In the genomic region with DNA sequence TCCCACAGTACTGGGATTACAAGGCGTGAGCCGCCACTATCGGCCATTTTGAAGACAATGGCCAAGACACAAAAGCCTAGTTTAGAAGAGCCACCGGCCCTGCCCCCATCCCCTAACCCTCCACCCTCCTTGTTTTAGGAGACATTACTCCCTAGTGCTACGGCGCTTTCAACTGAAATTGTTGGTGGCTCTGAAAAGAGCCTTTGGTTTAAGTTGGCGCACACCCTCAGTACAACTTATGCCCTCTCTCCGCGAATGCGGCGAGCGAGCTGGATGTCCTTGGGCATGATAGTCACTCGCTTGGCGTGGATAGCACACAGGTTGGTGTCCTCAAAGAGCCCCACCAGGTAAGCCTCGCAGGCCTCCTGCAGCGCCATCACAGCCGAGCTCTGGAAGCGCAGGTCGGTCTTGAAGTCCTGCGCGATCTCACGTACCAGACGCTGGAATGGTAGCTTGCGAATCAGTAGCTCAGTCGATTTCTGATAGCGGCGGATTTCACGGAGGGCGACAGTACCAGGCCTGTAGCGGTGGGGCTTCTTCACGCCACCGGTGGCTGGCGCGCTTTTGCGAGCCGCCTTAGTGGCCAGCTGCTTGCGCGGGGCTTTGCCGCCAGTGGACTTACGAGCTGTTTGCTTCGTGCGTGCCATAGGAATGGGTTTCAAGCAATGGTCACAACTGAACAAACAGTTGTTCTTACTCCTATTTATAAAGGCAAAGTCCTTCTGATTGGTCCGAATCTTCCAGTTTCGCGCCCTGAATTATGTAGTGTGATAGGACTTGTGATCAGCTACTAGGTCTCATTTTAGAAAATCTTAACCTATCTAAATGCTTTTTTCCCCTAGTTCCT, we compare ENCODE assay signal across 1 cellular context.
TF ChIP-seq lines count a peak whose summit lies in the region.

No MANE protein-coding gene starts in this region.

TF ChIP-seq in GM12878, 131 proteins besides CTCF, POLR2A, EP300 and RAD21 (continued from another document and continues in another):
- TF ChIP-seq, protein P1, sequence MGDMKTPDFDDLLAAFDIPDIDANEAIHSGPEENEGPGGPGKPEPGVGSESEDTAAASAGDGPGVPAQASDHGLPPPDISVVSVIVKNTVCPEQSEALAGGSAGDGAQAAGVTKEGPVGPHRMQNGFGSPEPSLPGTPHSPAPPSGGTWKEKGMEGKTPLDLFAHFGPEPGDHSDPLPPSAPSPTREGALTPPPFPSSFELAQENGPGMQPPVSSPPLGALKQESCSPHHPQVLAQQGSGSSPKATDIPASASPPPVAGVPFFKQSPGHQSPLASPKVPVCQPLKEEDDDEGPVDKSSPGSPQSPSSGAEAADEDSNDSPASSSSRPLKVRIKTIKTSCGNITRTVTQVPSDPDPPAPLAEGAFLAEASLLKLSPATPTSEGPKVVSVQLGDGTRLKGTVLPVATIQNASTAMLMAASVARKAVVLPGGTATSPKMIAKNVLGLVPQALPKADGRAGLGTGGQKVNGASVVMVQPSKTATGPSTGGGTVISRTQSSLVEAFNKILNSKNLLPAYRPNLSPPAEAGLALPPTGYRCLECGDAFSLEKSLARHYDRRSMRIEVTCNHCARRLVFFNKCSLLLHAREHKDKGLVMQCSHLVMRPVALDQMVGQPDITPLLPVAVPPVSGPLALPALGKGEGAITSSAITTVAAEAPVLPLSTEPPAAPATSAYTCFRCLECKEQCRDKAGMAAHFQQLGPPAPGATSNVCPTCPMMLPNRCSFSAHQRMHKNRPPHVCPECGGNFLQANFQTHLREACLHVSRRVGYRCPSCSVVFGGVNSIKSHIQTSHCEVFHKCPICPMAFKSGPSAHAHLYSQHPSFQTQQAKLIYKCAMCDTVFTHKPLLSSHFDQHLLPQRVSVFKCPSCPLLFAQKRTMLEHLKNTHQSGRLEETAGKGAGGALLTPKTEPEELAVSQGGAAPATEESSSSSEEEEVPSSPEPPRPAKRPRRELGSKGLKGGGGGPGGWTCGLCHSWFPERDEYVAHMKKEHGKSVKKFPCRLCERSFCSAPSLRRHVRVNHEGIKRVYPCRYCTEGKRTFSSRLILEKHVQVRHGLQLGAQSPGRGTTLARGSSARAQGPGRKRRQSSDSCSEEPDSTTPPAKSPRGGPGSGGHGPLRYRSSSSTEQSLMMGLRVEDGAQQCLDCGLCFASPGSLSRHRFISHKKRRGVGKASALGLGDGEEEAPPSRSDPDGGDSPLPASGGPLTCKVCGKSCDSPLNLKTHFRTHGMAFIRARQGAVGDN (IDR thresholded peaks at IDR 0.05), result peak; percentile 29
- no peak for TF ChIP-seq ZNF274 (IDR thresholded peaks at IDR 0.05; ENCODE audit: insufficient read depth, insufficient read length)
- TF ChIP-seq, protein P2, sequence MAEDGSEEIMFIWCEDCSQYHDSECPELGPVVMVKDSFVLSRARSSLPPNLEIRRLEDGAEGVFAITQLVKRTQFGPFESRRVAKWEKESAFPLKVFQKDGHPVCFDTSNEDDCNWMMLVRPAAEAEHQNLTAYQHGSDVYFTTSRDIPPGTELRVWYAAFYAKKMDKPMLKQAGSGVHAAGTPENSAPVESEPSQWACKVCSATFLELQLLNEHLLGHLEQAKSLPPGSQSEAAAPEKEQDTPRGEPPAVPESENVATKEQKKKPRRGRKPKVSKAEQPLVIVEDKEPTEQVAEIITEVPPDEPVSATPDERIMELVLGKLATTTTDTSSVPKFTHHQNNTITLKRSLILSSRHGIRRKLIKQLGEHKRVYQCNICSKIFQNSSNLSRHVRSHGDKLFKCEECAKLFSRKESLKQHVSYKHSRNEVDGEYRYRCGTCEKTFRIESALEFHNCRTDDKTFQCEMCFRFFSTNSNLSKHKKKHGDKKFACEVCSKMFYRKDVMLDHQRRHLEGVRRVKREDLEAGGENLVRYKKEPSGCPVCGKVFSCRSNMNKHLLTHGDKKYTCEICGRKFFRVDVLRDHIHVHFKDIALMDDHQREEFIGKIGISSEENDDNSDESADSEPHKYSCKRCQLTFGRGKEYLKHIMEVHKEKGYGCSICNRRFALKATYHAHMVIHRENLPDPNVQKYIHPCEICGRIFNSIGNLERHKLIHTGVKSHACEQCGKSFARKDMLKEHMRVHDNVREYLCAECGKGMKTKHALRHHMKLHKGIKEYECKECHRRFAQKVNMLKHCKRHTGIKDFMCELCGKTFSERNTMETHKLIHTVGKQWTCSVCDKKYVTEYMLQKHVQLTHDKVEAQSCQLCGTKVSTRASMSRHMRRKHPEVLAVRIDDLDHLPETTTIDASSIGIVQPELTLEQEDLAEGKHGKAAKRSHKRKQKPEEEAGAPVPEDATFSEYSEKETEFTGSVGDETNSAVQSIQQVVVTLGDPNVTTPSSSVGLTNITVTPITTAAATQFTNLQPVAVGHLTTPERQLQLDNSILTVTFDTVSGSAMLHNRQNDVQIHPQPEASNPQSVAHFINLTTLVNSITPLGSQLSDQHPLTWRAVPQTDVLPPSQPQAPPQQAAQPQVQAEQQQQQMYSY (CRISPR knock-in tag; IDR thresholded peaks at IDR 0.05), result no peak
- peak in 1 of 2 experiments; percentile 31; a peak in 1 of 4 replicates for TF ChIP-seq BHLHE40 (IDR thresholded peaks at IDR 0.05; ENCODE audit: borderline replicate concordance in 1 of 2, low read depth in 2 of 2, low read length in 1 of 2)
- TF ChIP-seq, protein P3, sequence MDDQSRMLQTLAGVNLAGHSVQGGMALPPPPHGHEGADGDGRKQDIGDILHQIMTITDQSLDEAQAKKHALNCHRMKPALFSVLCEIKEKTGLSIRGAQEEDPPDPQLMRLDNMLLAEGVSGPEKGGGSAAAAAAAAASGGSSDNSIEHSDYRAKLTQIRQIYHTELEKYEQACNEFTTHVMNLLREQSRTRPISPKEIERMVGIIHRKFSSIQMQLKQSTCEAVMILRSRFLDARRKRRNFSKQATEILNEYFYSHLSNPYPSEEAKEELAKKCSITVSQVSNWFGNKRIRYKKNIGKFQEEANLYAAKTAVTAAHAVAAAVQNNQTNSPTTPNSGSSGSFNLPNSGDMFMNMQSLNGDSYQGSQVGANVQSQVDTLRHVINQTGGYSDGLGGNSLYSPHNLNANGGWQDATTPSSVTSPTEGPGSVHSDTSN (IDR thresholded peaks at IDR 0.05; ENCODE audit: insufficient replicate concordance, low read depth, low read length), result peak; percentile 58
- TF ChIP-seq ZNF217 (IDR thresholded peaks at IDR 0.05), result no peak
- TF ChIP-seq RUNX3 (IDR thresholded peaks at IDR 0.05; ENCODE audit: low read length), result no peak; the same call in 1 of the 2 replicates
- TF ChIP-seq TCF7 (IDR thresholded peaks at IDR 0.05; ENCODE audit: borderline replicate concordance), result no peak; the same call in 1 of the 2 replicates
- no peak for TF ChIP-seq MYC (IDR thresholded peaks at IDR 0.05; ENCODE audit: insufficient read depth, insufficient read length, insufficient replicate concordance, low read length, severe bottlenecking)
- peak; percentile 99; the same call in 1 of the 2 replicates for TF ChIP-seq SMAD5 (IDR thresholded peaks at IDR 0.05; ENCODE audit: low read depth)
- 0 out of 2 replicates have a peak, but pooled peaks have one; percentile 11 for TF ChIP-seq IRF4 (IDR thresholded peaks at IDR 0.05; ENCODE audit: low read depth, low read length)
- TF ChIP-seq ETV6 (conservative IDR thresholded peaks at IDR 0.05 in 1 of 2, IDR thresholded peaks at IDR 0.05 in 1 of 2; ENCODE audit: borderline replicate concordance in 1 of 2, low read depth in 1 of 2), result no peak
- TF ChIP-seq, protein P4, sequence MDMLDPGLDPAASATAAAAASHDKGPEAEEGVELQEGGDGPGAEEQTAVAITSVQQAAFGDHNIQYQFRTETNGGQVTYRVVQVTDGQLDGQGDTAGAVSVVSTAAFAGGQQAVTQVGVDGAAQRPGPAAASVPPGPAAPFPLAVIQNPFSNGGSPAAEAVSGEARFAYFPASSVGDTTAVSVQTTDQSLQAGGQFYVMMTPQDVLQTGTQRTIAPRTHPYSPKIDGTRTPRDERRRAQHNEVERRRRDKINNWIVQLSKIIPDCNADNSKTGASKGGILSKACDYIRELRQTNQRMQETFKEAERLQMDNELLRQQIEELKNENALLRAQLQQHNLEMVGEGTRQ (IDR thresholded peaks at IDR 0.05; ENCODE audit: borderline replicate concordance, low read depth, low read length), result no peak
- peak; percentile 71; the same call in 1 of the 2 replicates for TF ChIP-seq LARP7 (IDR thresholded peaks at IDR 0.05)
- no peak for TF ChIP-seq HDAC2 (IDR thresholded peaks at IDR 0.05)
- TF ChIP-seq NR2C1 (IDR thresholded peaks at IDR 0.05), result no peak
- TF ChIP-seq CEBPB (IDR thresholded peaks at IDR 0.05; ENCODE audit: borderline replicate concordance in 1 of 2, low read depth in 2 of 2, low read length in 2 of 2), result no peak
- no peak for TF ChIP-seq HCFC1 (IDR thresholded peaks at IDR 0.05; ENCODE audit: low read length)
- TF ChIP-seq MTA3 (IDR thresholded peaks at IDR 0.05; ENCODE audit: borderline replicate concordance, low read length), result peak; percentile 95; the same call in 1 of the 2 replicates
- TF ChIP-seq, protein P5, sequence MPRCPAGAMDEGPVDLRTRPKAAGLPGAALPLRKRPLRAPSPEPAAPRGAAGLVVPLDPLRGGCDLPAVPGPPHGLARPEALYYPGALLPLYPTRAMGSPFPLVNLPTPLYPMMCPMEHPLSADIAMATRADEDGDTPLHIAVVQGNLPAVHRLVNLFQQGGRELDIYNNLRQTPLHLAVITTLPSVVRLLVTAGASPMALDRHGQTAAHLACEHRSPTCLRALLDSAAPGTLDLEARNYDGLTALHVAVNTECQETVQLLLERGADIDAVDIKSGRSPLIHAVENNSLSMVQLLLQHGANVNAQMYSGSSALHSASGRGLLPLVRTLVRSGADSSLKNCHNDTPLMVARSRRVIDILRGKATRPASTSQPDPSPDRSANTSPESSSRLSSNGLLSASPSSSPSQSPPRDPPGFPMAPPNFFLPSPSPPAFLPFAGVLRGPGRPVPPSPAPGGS (IDR thresholded peaks at IDR 0.05; ENCODE audit: borderline replicate concordance, insufficient read depth, low read depth, low read length, poor library complexity, severe bottlenecking), result no peak
- TF ChIP-seq SMAD1 (IDR thresholded peaks at IDR 0.05; ENCODE audit: low read depth, partially characterized antibody), result peak; percentile 92
- TF ChIP-seq, protein P6, sequence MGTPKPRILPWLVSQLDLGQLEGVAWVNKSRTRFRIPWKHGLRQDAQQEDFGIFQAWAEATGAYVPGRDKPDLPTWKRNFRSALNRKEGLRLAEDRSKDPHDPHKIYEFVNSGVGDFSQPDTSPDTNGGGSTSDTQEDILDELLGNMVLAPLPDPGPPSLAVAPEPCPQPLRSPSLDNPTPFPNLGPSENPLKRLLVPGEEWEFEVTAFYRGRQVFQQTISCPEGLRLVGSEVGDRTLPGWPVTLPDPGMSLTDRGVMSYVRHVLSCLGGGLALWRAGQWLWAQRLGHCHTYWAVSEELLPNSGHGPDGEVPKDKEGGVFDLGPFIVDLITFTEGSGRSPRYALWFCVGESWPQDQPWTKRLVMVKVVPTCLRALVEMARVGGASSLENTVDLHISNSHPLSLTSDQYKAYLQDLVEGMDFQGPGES (IDR thresholded peaks at IDR 0.05), result 0 out of 2 replicates have a peak, but pooled peaks have one; percentile 36
- TF ChIP-seq, protein P7, sequence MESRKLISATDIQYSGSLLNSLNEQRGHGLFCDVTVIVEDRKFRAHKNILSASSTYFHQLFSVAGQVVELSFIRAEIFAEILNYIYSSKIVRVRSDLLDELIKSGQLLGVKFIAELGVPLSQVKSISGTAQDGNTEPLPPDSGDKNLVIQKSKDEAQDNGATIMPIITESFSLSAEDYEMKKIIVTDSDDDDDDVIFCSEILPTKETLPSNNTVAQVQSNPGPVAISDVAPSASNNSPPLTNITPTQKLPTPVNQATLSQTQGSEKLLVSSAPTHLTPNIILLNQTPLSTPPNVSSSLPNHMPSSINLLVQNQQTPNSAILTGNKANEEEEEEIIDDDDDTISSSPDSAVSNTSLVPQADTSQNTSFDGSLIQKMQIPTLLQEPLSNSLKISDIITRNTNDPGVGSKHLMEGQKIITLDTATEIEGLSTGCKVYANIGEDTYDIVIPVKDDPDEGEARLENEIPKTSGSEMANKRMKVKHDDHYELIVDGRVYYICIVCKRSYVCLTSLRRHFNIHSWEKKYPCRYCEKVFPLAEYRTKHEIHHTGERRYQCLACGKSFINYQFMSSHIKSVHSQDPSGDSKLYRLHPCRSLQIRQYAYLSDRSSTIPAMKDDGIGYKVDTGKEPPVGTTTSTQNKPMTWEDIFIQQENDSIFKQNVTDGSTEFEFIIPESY (IDR thresholded peaks at IDR 0.05), result 0 out of 2 replicates have a peak, but pooled peaks have one; percentile 1
- no peak for TF ChIP-seq BRCA1 (IDR thresholded peaks at IDR 0.05; ENCODE audit: low read depth, low read length)
- TF ChIP-seq, protein P8, sequence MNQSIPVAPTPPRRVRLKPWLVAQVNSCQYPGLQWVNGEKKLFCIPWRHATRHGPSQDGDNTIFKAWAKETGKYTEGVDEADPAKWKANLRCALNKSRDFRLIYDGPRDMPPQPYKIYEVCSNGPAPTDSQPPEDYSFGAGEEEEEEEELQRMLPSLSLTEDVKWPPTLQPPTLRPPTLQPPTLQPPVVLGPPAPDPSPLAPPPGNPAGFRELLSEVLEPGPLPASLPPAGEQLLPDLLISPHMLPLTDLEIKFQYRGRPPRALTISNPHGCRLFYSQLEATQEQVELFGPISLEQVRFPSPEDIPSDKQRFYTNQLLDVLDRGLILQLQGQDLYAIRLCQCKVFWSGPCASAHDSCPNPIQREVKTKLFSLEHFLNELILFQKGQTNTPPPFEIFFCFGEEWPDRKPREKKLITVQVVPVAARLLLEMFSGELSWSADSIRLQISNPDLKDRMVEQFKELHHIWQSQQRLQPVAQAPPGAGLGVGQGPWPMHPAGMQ (IDR thresholded peaks at IDR 0.05; ENCODE audit: borderline replicate concordance), result no peak
- TF ChIP-seq, protein P9, sequence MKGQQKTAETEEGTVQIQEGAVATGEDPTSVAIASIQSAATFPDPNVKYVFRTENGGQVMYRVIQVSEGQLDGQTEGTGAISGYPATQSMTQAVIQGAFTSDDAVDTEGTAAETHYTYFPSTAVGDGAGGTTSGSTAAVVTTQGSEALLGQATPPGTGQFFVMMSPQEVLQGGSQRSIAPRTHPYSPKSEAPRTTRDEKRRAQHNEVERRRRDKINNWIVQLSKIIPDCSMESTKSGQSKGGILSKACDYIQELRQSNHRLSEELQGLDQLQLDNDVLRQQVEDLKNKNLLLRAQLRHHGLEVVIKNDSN (IDR thresholded peaks at IDR 0.05; ENCODE audit: borderline replicate concordance, extremely low read length, insufficient read depth, low read depth, low read length), result no peak
- TF ChIP-seq, protein P10, sequence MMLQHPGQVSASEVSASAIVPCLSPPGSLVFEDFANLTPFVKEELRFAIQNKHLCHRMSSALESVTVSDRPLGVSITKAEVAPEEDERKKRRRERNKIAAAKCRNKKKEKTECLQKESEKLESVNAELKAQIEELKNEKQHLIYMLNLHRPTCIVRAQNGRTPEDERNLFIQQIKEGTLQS (IDR thresholded peaks at IDR 0.05; ENCODE audit: borderline replicate concordance, extremely low read depth, low read depth, low read length), result no peak
- peak; percentile 43 for TF ChIP-seq KLF5 (IDR thresholded peaks at IDR 0.05; ENCODE audit: partially characterized antibody)
- TF ChIP-seq POLR2AphosphoS2 (IDR thresholded peaks at IDR 0.05; ENCODE audit: low read depth, low read length), result peak; percentile 96
